9 cellular contexts compared by ENCODE assay signal in the genomic region with DNA sequence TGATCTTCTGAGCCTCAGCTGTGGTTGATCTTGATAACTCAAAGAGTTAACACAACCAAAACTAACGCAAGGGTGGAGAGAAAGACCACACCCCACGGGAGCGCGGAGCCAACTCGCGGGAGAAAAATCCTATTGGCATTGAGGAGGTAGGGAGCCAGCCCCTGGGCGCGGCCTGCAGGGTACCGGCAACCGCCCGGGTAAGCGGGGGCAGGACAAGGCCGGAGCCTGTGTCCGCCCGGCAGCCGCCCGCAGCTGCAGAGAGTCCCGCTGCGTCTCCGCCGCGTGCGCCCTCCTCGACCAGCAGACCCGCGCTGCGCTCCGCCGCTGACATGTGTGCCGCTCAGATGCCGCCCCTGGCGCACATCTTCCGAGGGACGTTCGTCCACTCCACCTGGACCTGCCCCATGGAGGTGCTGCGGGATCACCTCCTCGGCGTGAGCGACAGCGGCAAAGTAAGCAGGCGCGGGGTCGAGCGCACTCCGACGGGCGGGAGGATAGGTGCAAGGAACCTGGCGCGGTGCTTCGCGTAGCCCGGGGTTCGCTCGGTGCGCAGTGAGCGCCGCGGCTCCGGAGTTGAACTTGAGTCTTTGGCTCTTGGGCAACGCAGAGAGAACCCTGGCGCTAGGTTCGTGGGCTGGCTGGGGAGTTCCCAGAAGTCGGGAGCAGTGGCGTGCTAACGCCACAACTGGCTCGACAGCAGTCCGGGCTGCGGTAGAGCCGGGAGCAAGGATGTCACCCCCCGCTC. TPM values are rescaled to one million over a fixed set of nuclear protein-coding genes. Genes with fewer than 3 reads are reported as not detected.
DNase-seq lines count a peak whose midpoint lies in the region; ATAC-seq, FAIRE-seq and TF ChIP-seq lines count a peak whose summit lies in the region.
"Had no signal": no experiment of that assay in that cellular context is flagged by ENCODE, and none has a peak within 500 bp of the region (broad histone marks: within the 10 kb centered on the region; RNA-seq: fewer than 3 reads in every experiment).

Gene GDA, plus strand, starts transcription at position 210 of the 745 bp plus-strand sequence. Its CDS starts 120 bp downstream, at position 330.

- peaks cover 5% of the 10 kb centered on the region for H3K4me1 Mint-ChIP-seq in activated naive CD8-positive, alpha-beta T cell treated with anti-CD3 and anti-CD28 coated beads for 36 hours

- H3K36me3 ChIP-seq in right atrium auricular region (no peaks in the 10 kb centered on the region), urinary bladder (ENCODE audit: insufficient read depth) (no peaks in the 10 kb centered on the region), gastroesophageal sphincter (no peaks in the 10 kb centered on the region)

- peaks cover 1% of the 10 kb centered on the region for H3K9me3 Mint-ChIP-seq in activated naive CD8-positive, alpha-beta T cell treated with anti-CD3 and anti-CD28 coated beads for 36 hours
- H3K9me3 Mint-ChIP-seq: memory B cell had no signal

- no peak within 1 kb of the TSS for H3K27ac Mint-ChIP-seq in activated naive CD8-positive, alpha-beta T cell treated with anti-CD3 and anti-CD28 coated beads for 36 hours
- H3K27ac Mint-ChIP-seq: memory B cell had no signal

- TF ChIP-seq CTCF in right atrium auricular region (IDR thresholded peaks at IDR 0.05): no peak
- no peak for TF ChIP-seq CTCF in gastroesophageal sphincter (IDR thresholded peaks at IDR 0.05)
- TF ChIP-seq CTCF in omental fat pad (IDR thresholded peaks at IDR 0.05): no peak

- no peaks in the 10 kb centered on the region for H3K27me3 ChIP-seq in right atrium auricular region
- peaks cover 56% of the 10 kb centered on the region for H3K27me3 ChIP-seq in gastroesophageal sphincter

- no peak within 1 kb of the TSS for H3K27ac ChIP-seq in right atrium auricular region
- no peak within 1 kb of the TSS for H3K27ac ChIP-seq in urinary bladder (ENCODE audit: low read depth)
- no peak within 1 kb of the TSS for H3K27ac ChIP-seq in gastroesophageal sphincter

- peak within 1 kb of the TSS in 1 of 2 donors; percentile 21 for H3K4me3 ChIP-seq in right atrium auricular region
- peak within 1 kb of the TSS; percentile 29 for H3K4me3 ChIP-seq in urinary bladder (ENCODE audit: low read depth, low read length)
- H3K4me3 ChIP-seq in gastroesophageal sphincter: no peak within 1 kb of the TSS

- no peak for TF ChIP-seq POLR2A in gastroesophageal sphincter (IDR thresholded peaks at IDR 0.05)

- H3K4me3 Mint-ChIP-seq in activated naive CD8-positive, alpha-beta T cell treated with anti-CD3 and anti-CD28 coated beads for 36 hours: no peak within 1 kb of the TSS
- H3K4me3 Mint-ChIP-seq: memory B cell had no signal

- no peak for TF ChIP-seq EP300 in gastroesophageal sphincter (IDR thresholded peaks at IDR 0.05)

- ATAC-seq in Right ventricle myocardium superior (ENCODE audit: poor library complexity): peak; percentile 74
- no peak for ATAC-seq in gastroesophageal sphincter
- no peak for ATAC-seq in omental fat pad (ENCODE audit: low FRiP score)

- FAIRE-seq in RCC 7860 (lab: Jason Lieb, UNC): no peak

- peak; percentile 40 for DNase-seq in Right ventricle myocardium superior
- DNase-seq in right atrium auricular region (ENCODE audit: low spot score): no peak
- peak; percentile 2 for DNase-seq in activated naive CD8-positive, alpha-beta T cell treated with anti-CD3 and anti-CD28 coated beads for 36 hours
- DNase-seq in kidney tubule cell (ENCODE audit: low spot score): peak; percentile 55
- DNase-seq in omental fat pad (ENCODE audit: low spot score): no peak
- DNase-seq in RCC 7860 (ENCODE audit: low spot score): no peak

- intact Hi-C loops in Right ventricle myocardium superior (cut with DNase I): no loop called here

- 2% methylated on average over 70 of the region's 70 CpGs for WGBS in urinary bladder
- 0 to 7% methylated on average over 1 to 3 of the region's 70 CpGs for WGBS in gastroesophageal sphincter (ENCODE audit: low coverage in 1 of 2), 2 donors

- H3K27me3 Mint-ChIP-seq in activated naive CD8-positive, alpha-beta T cell treated with anti-CD3 and anti-CD28 coated beads for 36 hours: peaks cover 57% of the 10 kb centered on the region

- H3K9me3 ChIP-seq in right atrium auricular region (no peaks in the 10 kb centered on the region), gastroesophageal sphincter (no peaks in the 10 kb centered on the region)

- H3K4me1 ChIP-seq in right atrium auricular region: peaks cover 0 to 9% of the 10 kb centered on the region in 2 donors
- no peaks in the 10 kb centered on the region for H3K4me1 ChIP-seq in urinary bladder (ENCODE audit: insufficient read depth)
- H3K4me1 ChIP-seq in gastroesophageal sphincter: peaks cover 0 to 10% (median 0%) of the 10 kb centered on the region in 3 donors

- no peaks in the 10 kb centered on the region for H3K36me3 Mint-ChIP-seq in activated naive CD8-positive, alpha-beta T cell treated with anti-CD3 and anti-CD28 coated beads for 36 hours
- H3K36me3 Mint-ChIP-seq: memory B cell had no signal

RNA-seq across cellular contexts. Expression of gene GDA, which starts in this region (rescaled TPM):
- 2.9 TPM for total RNA-seq in Right ventricle myocardium superior
- total RNA-seq in right atrium auricular region: under 1 TPM in 1 of 2 donors, not detected in 1; 0.44 TPM
- not detected for total RNA-seq in activated naive CD8-positive, alpha-beta T cell treated with anti-CD3 and anti-CD28 coated beads for 36 hours
- total RNA-seq in urinary bladder: 5.4 TPM
- polyA plus RNA-seq in urinary bladder: 2.1 TPM
- total RNA-seq in gastroesophageal sphincter: not detected
- total RNA-seq in omental fat pad: not detected

Comparison
In these comparisons a context has a peak if more than half of its experiments do, and no peak if none do; other contexts are left out.
1. DNase-seq: peak in Right ventricle myocardium superior (single experiment) and kidney tubule cell (single experiment); none in right atrium auricular region (single experiment), omental fat pad (single experiment) and RCC 7860 (single experiment).
2. Peak in DNase-seq in activated naive CD8-positive, alpha-beta T cell treated with anti-CD3 and anti-CD28 coated beads for 36 hours; RNA of the gene not detected or under 1 TPM.